In the genomic region with DNA sequence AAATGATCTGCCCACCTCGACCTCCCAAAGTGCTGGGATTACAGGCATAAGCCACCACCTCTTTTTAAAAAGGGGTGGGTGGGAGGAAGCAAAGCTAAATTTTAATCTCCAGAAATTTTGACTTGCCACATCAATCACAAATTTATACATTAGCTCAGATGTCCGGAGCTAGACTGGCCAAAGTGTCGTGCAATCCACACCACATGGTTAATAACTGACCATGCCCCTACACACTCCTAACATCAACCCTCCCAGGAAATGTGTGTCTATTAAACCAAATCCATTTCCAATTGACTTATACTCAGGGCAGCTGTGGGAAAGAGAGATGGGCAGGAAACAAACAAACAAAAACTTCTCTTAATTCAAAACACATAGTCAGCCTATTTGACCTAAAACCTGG, we compare ENCODE assay signal across 27 cellular contexts. TPM values are rescaled to one million over a fixed set of nuclear protein-coding genes. Genes with fewer than 3 reads are reported as not detected.
DNase-seq lines count a peak whose midpoint lies in the region; TF ChIP-seq lines count a peak whose summit lies in the region.
"Had no signal": no experiment of that assay in that cellular context is flagged by ENCODE, and none has a peak within 500 bp of the region (broad histone marks: within the 10 kb centered on the region; RNA-seq: fewer than 3 reads in every experiment).

No MANE protein-coding gene starts in this region.

- BruUV-seq in PC-9 (replicated peaks; lab: Mats Ljungman, UMichigan) (no TSS peak), OCI-LY7 (replicated peaks; lab: Mats Ljungman, UMichigan) (no TSS peak)

- TF ChIP-seq CTCF in PC-9 (conservative IDR thresholded peaks at IDR 0.05) = no peak
- no peak for TF ChIP-seq CTCF in osteoblast (IDR thresholded peaks at IDR 0.05; ENCODE audit: extremely low read depth, low read depth, low read length)
- TF ChIP-seq CTCF in OCI-LY7 (conservative IDR thresholded peaks at IDR 0.05; ENCODE audit: low read length) = no peak

- DNase-seq in Caki2 (ENCODE audit: low read depth) = peak; percentile 34
- no peak for DNase-seq in PC-9
- peak; percentile 85 for DNase-seq in glomerular visceral epithelial cell (ENCODE audit: extremely low spot score)
- no peak for DNase-seq in osteoblast (ENCODE audit: insufficient read length, low spot score, missing footprints)
- DNase-seq in CD1c-positive myeloid dendritic cell (ENCODE audit: extremely low spot score) = no peak
- no peak for DNase-seq in OCI-LY7 (ENCODE audit: low spot score)
- DNase-seq in stimulated activated CD4-positive, alpha-beta T cell treated with anti-CD3 and anti-CD28 coated beads, Interleukin-2, amount 100 ng/mL, for 24 hours = no peak
- no peak for DNase-seq in T-helper 2 cell
- DNase-seq: activated CD4-positive, alpha-beta T cell treated with anti-CD3 and anti-CD28 coated beads, Interleukin-2, amount 50 U/mL, for 48 hours; activated CD4-positive, CD25-positive, alpha-beta regulatory T cell; activated CD8-positive, alpha-beta memory T cell treated with anti-CD3 and anti-CD28 coated beads, Interleukin-2, amount 50 U/mL, for 4 hours; activated effector memory CD4-positive, alpha-beta T cell treated with Interleukin-2 at 50 U/mL for 16 hours; activated naive CD8-positive, alpha-beta T cell treated with anti-CD3 and anti-CD28 coated beads, Interleukin-2, amount 10 ng/mL, durations not matched to agents 7 days and 5 days; effector CD4-positive, alpha-beta T cell; hypothalamus; NCI-H1092 treated with DMSO at 0.1 percent for 48 hours; NCI-H1930; NCI-H2227 treated with DMSO at 0.1 percent for 48 hours; NCI-H69; ovary; stimulated activated CD4-positive, alpha-beta T cell treated with anti-CD3 and anti-CD28 coated beads, Interleukin-12 subunit alpha, Interleukin-12 subunit beta, amount 100 ng/mL, for 4 hours; stimulated activated CD4-positive, alpha-beta T cell treated with anti-CD3 and anti-CD28 coated beads, Interleukin-4, amount 100 ng/mL, for 4 hours; stimulated activated naive CD4-positive, alpha-beta T cell treated with Interleukin-2 at 50 U/mL for 16 hours; testis had no signal

- peaks cover 56% of the 10 kb centered on the region for H3K4me1 ChIP-seq in PC-9 (replicated peaks; ENCODE audit: insufficient read depth)
- peaks cover 49% of the 10 kb centered on the region for H3K4me1 ChIP-seq in osteoblast (ENCODE audit: insufficient read depth, low read length)
- H3K4me1 ChIP-seq in OCI-LY7 (ENCODE audit: insufficient read depth, low read length, poor library complexity, severe bottlenecking) = peaks cover 6% of the 10 kb centered on the region
- H3K4me1 ChIP-seq: testis had no signal

- H3K9me2 ChIP-seq in PC-9 (ENCODE audit: insufficient read depth) (no peaks in the 10 kb centered on the region), OCI-LY7 (ENCODE audit: insufficient read depth, low read length) (no peaks in the 10 kb centered on the region)

- H3K9me3 ChIP-seq in PC-9 (ENCODE audit: insufficient read depth, low read depth) (no peaks in the 10 kb centered on the region), osteoblast (ENCODE audit: low read depth, low read length) (no peaks in the 10 kb centered on the region), OCI-LY7 (ENCODE audit: low read length) (no peaks in the 10 kb centered on the region)
- H3K9me3 ChIP-seq: ovary, right atrium auricular region, testis, vagina had no signal

- H3K27me3 ChIP-seq in PC-9 (ENCODE audit: insufficient read depth, low read depth) (no peaks in the 10 kb centered on the region), osteoblast (ENCODE audit: insufficient read depth, low read length) (no peaks in the 10 kb centered on the region)
- H3K27me3 ChIP-seq: ovary, right atrium auricular region, testis, vagina had no signal

- no peak overlapping the region for H3K4me3 ChIP-seq in PC-9
- H3K4me3 ChIP-seq in osteoblast (ENCODE audit: insufficient read depth, low read length) = no peak overlapping the region
- no peak overlapping the region for H3K4me3 ChIP-seq in OCI-LY7 (ENCODE audit: low read depth, low read length, poor library complexity, severe bottlenecking)
- H3K4me3 ChIP-seq: ovary, right atrium auricular region, testis, vagina had no signal

- intact Hi-C loops in PC-9 (cut with micrococcal nuclease; ENCODE audit: unreplicated experiment) = no loop called here
- intact Hi-C loops in OCI-LY7 (cut with micrococcal nuclease; ENCODE audit: unreplicated experiment) = no loop called here

- H4K20me1 ChIP-seq in PC-9 (ENCODE audit: insufficient read depth) (peaks cover 49% of the 10 kb centered on the region), osteoblast (ENCODE audit: insufficient read depth, low read length) (peaks cover 84% of the 10 kb centered on the region), OCI-LY7 (ENCODE audit: insufficient read depth, low read length) (no peaks in the 10 kb centered on the region)

- H3F3A ChIP-seq in PC-9 (ENCODE audit: insufficient read depth, low read depth) = peaks cover 79% of the 10 kb centered on the region

- H3K27ac ChIP-seq in PC-9 (peak overlapping the region; percentile 35), osteoblast (ENCODE audit: low read depth, low read length) (peak overlapping the region; percentile 32), OCI-LY7 (ENCODE audit: low read depth, low read length, poor library complexity, severe bottlenecking) (no peak overlapping the region)
- H3K27ac ChIP-seq: C4-2B, ovary, right atrium auricular region, testis, vagina had no signal

- POLR2A ChIA-PET in PC-9 (lab: Charles Lee; ENCODE audit: unreplicated experiment) (interaction anchor here (0.5 kb wide), 1 partner anchor 48 kb away, joined by 15 read pairs; no protein-coding TSS in a partner anchor), OCI-LY7 (lab: Charles Lee) (interaction anchor here (1.4 kb wide), 1 partner anchor 8 kb away, joined by 4 read pairs; no protein-coding TSS in a partner anchor)

- CTCF ChIA-PET in PC-9 (lab: Charles Lee) = interaction anchor here (0.6 kb wide), 1 partner anchor 13 kb away, joined by 11 read pairs; no protein-coding TSS in a partner anchor
- CTCF ChIA-PET in OCI-LY7 (lab: Charles Lee; ENCODE audit: unreplicated experiment) = no interaction called here

- H3K36me3 ChIP-seq in PC-9 (ENCODE audit: low read depth) (no peaks in the 10 kb centered on the region; the same call in none of the 2 replicates), osteoblast (ENCODE audit: insufficient read depth, low read length) (peaks cover 15% of the 10 kb centered on the region), OCI-LY7 (ENCODE audit: insufficient read depth, low read length) (peaks cover 12% of the 10 kb centered on the region; the same call in 1 of the 2 replicates)
- H3K36me3 ChIP-seq: ovary, right atrium auricular region, vagina had no signal

- H3K79me2 ChIP-seq in PC-9 (ENCODE audit: low read depth) (peaks cover 98% of the 10 kb centered on the region), osteoblast (ENCODE audit: insufficient read depth, low read length) (peaks cover 99% of the 10 kb centered on the region), OCI-LY7 (ENCODE audit: insufficient read depth, low read depth, low read length) (peaks cover 3% of the 10 kb centered on the region; the same call in 1 of the 2 replicates)

- H3K4me2 ChIP-seq in PC-9 = no peak overlapping the region
- peak overlapping the region; percentile 13 for H3K4me2 ChIP-seq in osteoblast (ENCODE audit: insufficient read depth, low read length)
- H3K4me2 ChIP-seq in OCI-LY7 (ENCODE audit: low read length) = no peak overlapping the region

- no peak overlapping the region for H2AFZ ChIP-seq in PC-9
- no peak overlapping the region for H2AFZ ChIP-seq in osteoblast (ENCODE audit: low read length)
- H2AFZ ChIP-seq in OCI-LY7 (ENCODE audit: low read length) = no peak overlapping the region

- in situ Hi-C loops in Caki2 (cut with HindIII; ENCODE audit: low pct_unique_long_range_greater_than_20kb, low sequenced_read_pairs) = no loop called here

RNA-seq across cellular contexts. Expression of a gene that starts 29.9 kb away (rescaled TPM):
- total RNA-seq in Caki2 (2014; rRNA removed; shearing (Covaris generic); ENCODE audit: low replicate concordance) = 24.6 and 38.6 TPM in 2 replicates
- 41.4 and 57.6 TPM in 2 replicates for total RNA-seq in PC-9 (2021)
- 90.5 and 115 TPM in 2 replicates for total RNA-seq in osteoblast
- total RNA-seq in OCI-LY7 (2014; rRNA removed; shearing (Covaris generic)) = 15.6 and 22.0 TPM in 2 replicates
- 20.2 and 20.8 TPM in 2 replicates for total RNA-seq in OCI-LY7 (2022)

Comparison
In these comparisons a context has a peak if more than half of its experiments do, and no peak if none do; other contexts are left out.
1. DNase-seq: peak in Caki2 (single experiment) and glomerular visceral epithelial cell (single experiment); none in PC-9 (0 of 2), osteoblast (single experiment), CD1c-positive myeloid dendritic cell (single experiment), OCI-LY7 (single experiment), stimulated activated CD4-positive, alpha-beta T cell treated with anti-CD3 and anti-CD28 coated beads, Interleukin-2, amount 100 ng/mL, for 24 hours (0 of 2) and T-helper 2 cell (0 of 5).